20 cellular contexts compared by ENCODE assay signal in genomic region chr6:120202878-120203277, GRCh38.
"Had no signal": no experiment of that assay in that cellular context is flagged by ENCODE, and none has a peak within 500 bp of the region (broad histone marks: within the 10 kb centered on the region; RNA-seq: fewer than 3 reads in every experiment).

No MANE protein-coding gene starts in this region.

- H3K4me3 ChIP-seq: Peyer's patch, SJCRH30 had no signal

- ATAC-seq: Right ventricle myocardium inferior, SK-N-SH treated with all-trans-retinoic acid at 6 μM for 48 hours had no signal

- DNase-seq: KBM-7, MV-4-11, NCI-H1048, NCI-H1105, NCI-H1417, NCI-H1436 treated with DMSO at 0.1 percent for 48 hours, NCI-H1694, NCI-H187 treated with DMSO at 0.1 percent for 48 hours, NCI-H2029 treated with DMSO at 0.1 percent for 48 hours, NCI-H2171 treated with DMSO at 0.1 percent for 48 hours, NCI-H345, NCI-H446 treated with DMSO at 0.1 percent for 48 hours, NCI-H510A treated with DMSO at 0.1 percent for 48 hours, NCI-H69, NCI-H774, Peyer's patch, SHP77 treated with DMSO at 0.1 percent for 48 hours, SJCRH30 had no signal
